In genomic region chr16:9332574-9333148, GRCh38 we compare ENCODE assay signal across 9 cellular contexts.
"Had no signal": no experiment of that assay in that cellular context is flagged by ENCODE, and none has a peak within 500 bp of the region (broad histone marks: within the 10 kb centered on the region; RNA-seq: fewer than 3 reads in every experiment).

No MANE protein-coding gene starts in this region.

- H3K4me2 ChIP-seq: GM23338, KMS-11 had no signal

- H3K27ac ChIP-seq: KMS-11 had no signal

- H2AFZ ChIP-seq: GM23338 had no signal

- H3K9ac ChIP-seq: KMS-11 had no signal

- ATAC-seq: GM23338 had no signal

- H3K4me3 ChIP-seq: GM23338 had no signal

- DNase-seq: H9, HCEC 1CT, Karpas-422, KBM-7 had no signal

- FAIRE-seq: H1, H54, HTR-8/SVneo had no signal
